ENCODE assay signal across 23 cellular contexts in the genomic region with DNA sequence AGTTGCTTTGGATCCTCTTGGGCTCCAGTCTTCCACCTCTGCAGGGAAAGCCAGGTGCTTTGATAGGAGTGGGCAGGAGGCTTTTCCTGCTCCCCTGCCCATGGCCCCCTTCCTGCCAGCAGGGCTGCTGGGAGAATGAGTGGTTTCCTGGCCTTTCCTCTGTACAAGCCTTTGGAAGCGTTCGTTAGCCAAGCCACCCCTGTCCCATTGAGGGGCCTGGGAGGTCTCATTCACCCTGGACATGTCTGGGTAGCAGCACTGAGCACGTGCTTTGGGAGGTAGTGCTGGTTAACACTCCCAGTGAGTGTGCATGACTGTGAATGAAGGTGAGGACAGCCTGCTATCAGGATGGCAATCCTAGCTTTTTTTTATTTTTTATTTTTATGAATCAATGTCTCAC.
DNase-seq lines count a peak whose midpoint lies in the region; ATAC-seq and TF ChIP-seq lines count a peak whose summit lies in the region.
"Had no signal": no experiment of that assay in that cellular context is flagged by ENCODE, and none has a peak within 500 bp of the region (broad histone marks: within the 10 kb centered on the region; RNA-seq: fewer than 3 reads in every experiment).

No MANE protein-coding gene starts in this region.

- in situ Hi-C loops in ACHN (cut with HindIII; ENCODE audit: low pct_ligation_motif_present, low pct_unique_long_range_greater_than_20kb, low sequenced_read_pairs), result no loop called here

- H2AFZ ChIP-seq in neuronal stem cell (ENCODE audit: low read length), result no peak overlapping the region
- H2AFZ ChIP-seq in trophoblast cell (ENCODE audit: insufficient read depth, low read length, poor library complexity), result no peak overlapping the region

- no peak overlapping the region for H2BK5ac ChIP-seq in neuronal stem cell (ENCODE audit: low read length)
- H2BK5ac ChIP-seq in trophoblast cell (ENCODE audit: low read depth, low read length, poor library complexity), result no peak overlapping the region

- no peak overlapping the region for H3K4ac ChIP-seq in neuronal stem cell (ENCODE audit: low read length)
- H3K4ac ChIP-seq in trophoblast cell (ENCODE audit: low read depth, low read length), result no peak overlapping the region

- H2BK15ac ChIP-seq in neuronal stem cell (ENCODE audit: low read length), result peak overlapping the region; percentile 5

- H3K9me3 ChIP-seq in right atrium auricular region (no peaks in the 10 kb centered on the region), neuronal stem cell (replicated peaks in 1 of 2; ENCODE audit: control insufficient read depth in 2 of 2, insufficient read depth in 1 of 2, low read depth in 1 of 2, low read length in 2 of 2) (no peaks in the 10 kb centered on the region), trophoblast cell (ENCODE audit: insufficient read depth, low read depth, low read length) (peaks cover 2% of the 10 kb centered on the region), SJCRH30 (replicated peaks) (no peaks in the 10 kb centered on the region)
- H3K9me3 ChIP-seq: A549, BE2C, BLaER1 had no signal

- H3K27ac ChIP-seq in right atrium auricular region (no peak overlapping the region), neuronal stem cell (replicated peaks; ENCODE audit: low read length) (no peak overlapping the region), trophoblast cell (ENCODE audit: low read depth, low read length) (no peak overlapping the region), SJCRH30 (no peak overlapping the region)
- H3K27ac ChIP-seq: 22Rv1, A549, BLaER1 had no signal

- H4K8ac ChIP-seq in neuronal stem cell (ENCODE audit: low read depth, low read length), result peak overlapping the region; percentile 29
- no peak overlapping the region for H4K8ac ChIP-seq in trophoblast cell (ENCODE audit: low read depth, low read length)

- H4K12ac ChIP-seq in trophoblast cell (ENCODE audit: low read depth, low read length), result no peak overlapping the region

- H3K4me2 ChIP-seq in neuronal stem cell (ENCODE audit: insufficient read depth, low read length, poor library complexity, severe bottlenecking) (no peak overlapping the region), trophoblast cell (ENCODE audit: low read length) (no peak overlapping the region)
- H3K4me2 ChIP-seq: A549, BLaER1 had no signal

- ATAC-seq in left ventricle myocardium superior, result no peak
- ATAC-seq: A549, GM12878 had no signal

- H4K91ac ChIP-seq in neuronal stem cell (ENCODE audit: low read depth, low read length, poor library complexity), result no peak overlapping the region
- no peak overlapping the region for H4K91ac ChIP-seq in trophoblast cell (ENCODE audit: low read depth, low read length)

- TF ChIP-seq CTCF in right atrium auricular region (IDR thresholded peaks at IDR 0.05), result no peak

- H3K27me3 ChIP-seq in right atrium auricular region, result no peaks in the 10 kb centered on the region
- H3K27me3 ChIP-seq in neuronal stem cell (ENCODE audit: control insufficient read depth in 3 of 3, insufficient read depth in 3 of 3, low read depth in 1 of 3, low read length in 3 of 3), result no peaks in the 10 kb centered on the region
- no peaks in the 10 kb centered on the region for H3K27me3 ChIP-seq in trophoblast cell (ENCODE audit: insufficient read depth, low read length)
- H3K27me3 ChIP-seq in SJCRH30, result no peaks in the 10 kb centered on the region
- H3K27me3 ChIP-seq: BE2C, BLaER1 had no signal

- intact Hi-C loops in left ventricle myocardium superior (cut with micrococcal nuclease), result no loop called here

- no peak overlapping the region for H3K14ac ChIP-seq in neuronal stem cell (ENCODE audit: low read length)
- no peak overlapping the region for H3K14ac ChIP-seq in trophoblast cell (ENCODE audit: low read length)

- H3K36me3 ChIP-seq in right atrium auricular region (no peaks in the 10 kb centered on the region), neuronal stem cell (replicated peaks in 1 of 2; ENCODE audit: control insufficient read depth in 2 of 2, insufficient read depth in 2 of 2, low read length in 2 of 2) (no peaks in the 10 kb centered on the region), trophoblast cell (ENCODE audit: control insufficient read depth in 1 of 2, insufficient read depth in 2 of 2, low read length in 2 of 2) (no peaks in the 10 kb centered on the region), SJCRH30 (no peaks in the 10 kb centered on the region)
- H3K36me3 ChIP-seq: BE2C, BLaER1 had no signal

- H3K4me3 ChIP-seq in right atrium auricular region, result no peak overlapping the region
- no peak overlapping the region for H3K4me3 ChIP-seq in neuronal stem cell (ENCODE audit: low read length in 2 of 2)
- no peak overlapping the region for H3K4me3 ChIP-seq in trophoblast cell (ENCODE audit: low read depth, low read length)
- H3K4me3 ChIP-seq in SJCRH30, result no peak overlapping the region
- H3K4me3 ChIP-seq: A549, BLaER1, GM12878 had no signal

- H3K18ac ChIP-seq in neuronal stem cell (ENCODE audit: low read length), result peak overlapping the region; percentile 19
- H3K18ac ChIP-seq in trophoblast cell (ENCODE audit: low read length), result no peak overlapping the region

- H2BK12ac ChIP-seq in neuronal stem cell (ENCODE audit: low read length), result no peak overlapping the region
- H2BK12ac ChIP-seq in trophoblast cell (ENCODE audit: low read length), result no peak overlapping the region

- H3K23ac ChIP-seq in neuronal stem cell (ENCODE audit: low read depth, low read length, poor library complexity) (peak overlapping the region; percentile 52), trophoblast cell (ENCODE audit: low read length) (peak overlapping the region; percentile 32)

- no peaks in the 10 kb centered on the region for H3K79me1 ChIP-seq in neuronal stem cell (ENCODE audit: low read depth, low read length)
- H3K79me1 ChIP-seq in trophoblast cell (ENCODE audit: low read length), result no peaks in the 10 kb centered on the region

- H3K9ac ChIP-seq in neuronal stem cell (ENCODE audit: low read depth, low read length, poor library complexity), result no peak overlapping the region
- H3K9ac ChIP-seq in trophoblast cell (ENCODE audit: low read length), result no peak overlapping the region
- H3K9ac ChIP-seq: BLaER1 had no signal

- no peaks in the 10 kb centered on the region for H3K4me1 ChIP-seq in right atrium auricular region
- peaks cover 0 to 1% of the 10 kb centered on the region in 2 donors for H3K4me1 ChIP-seq in neuronal stem cell (ENCODE audit: control insufficient read depth in 2 of 2, insufficient read depth in 1 of 2, low read depth in 1 of 2, low read length in 2 of 2)
- H3K4me1 ChIP-seq in trophoblast cell (ENCODE audit: control insufficient read depth in 1 of 2, insufficient read depth in 2 of 2, low read length in 2 of 2), result no peaks in the 10 kb centered on the region
- no peaks in the 10 kb centered on the region for H3K4me1 ChIP-seq in SJCRH30
- H3K4me1 ChIP-seq: A549, BE2C, BLaER1 had no signal

- H2BK120ac ChIP-seq in neuronal stem cell (ENCODE audit: low read depth, low read length), result no peak overlapping the region
- H2BK120ac ChIP-seq in trophoblast cell (ENCODE audit: insufficient read depth, low read length, poor library complexity), result no peak overlapping the region

- DNase-seq in right atrium auricular region (ENCODE audit: low spot score) (peak; percentile 46), left ventricle myocardium superior (no peak), neuronal stem cell (ENCODE audit: low spot score) (no peak), trophoblast cell (no peak), ACHN (no peak), SJCRH30 (no peak)
- DNase-seq: BE2C; C1 segment of cervical spinal cord; CD4-positive, alpha-beta memory T cell; CD4-positive, CD25-positive, alpha-beta regulatory T cell; CD8-positive, alpha-beta memory T cell; COR-L47; DMS 273 treated with DMSO at 0.1 percent for 48 hours; DMS153; DMS53; DMS79; DND-41; EL; GDM1 had no signal

- H3K79me2 ChIP-seq in trophoblast cell (ENCODE audit: control insufficient read depth, insufficient read depth, low read length, poor library complexity), result no peaks in the 10 kb centered on the region

- no CpG with 5 or more reads among the region's 3 CpGs for WGBS in neuronal stem cell (ENCODE audit: extremely low coverage in 2 of 2, insufficient read length in 2 of 2, insufficient replicate concordance in 1 of 2), 2 donors
- WGBS in trophoblast cell (ENCODE audit: extremely low coverage, insufficient coverage, insufficient read length), result no CpG with 5 or more reads among the region's 3 CpGs

- H2AK5ac ChIP-seq in neuronal stem cell (ENCODE audit: low read depth, low read length) (no peak overlapping the region), trophoblast cell (ENCODE audit: low read length) (no peak overlapping the region)
